31 cellular contexts compared by ENCODE assay signal in the genomic region with DNA sequence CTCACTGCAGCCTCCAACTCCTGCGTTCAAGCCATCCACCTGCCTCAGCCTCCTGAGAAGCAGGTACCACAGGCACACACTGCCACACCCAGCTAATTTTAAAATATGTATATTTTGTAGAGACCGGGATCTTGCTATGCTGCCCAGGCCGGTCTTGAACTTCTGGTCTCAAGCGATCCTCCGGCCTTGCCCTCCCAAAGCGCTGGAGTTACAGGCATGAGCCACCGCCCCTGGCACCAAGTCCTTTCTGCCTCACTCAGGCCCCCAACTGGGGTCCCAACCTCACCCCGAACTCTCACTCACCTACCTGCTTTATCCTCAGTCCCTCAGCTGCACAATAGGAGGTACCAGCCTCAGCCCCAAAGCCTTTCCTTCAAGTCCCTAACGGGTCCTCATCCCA. TPM values are rescaled to one million over a fixed set of nuclear protein-coding genes. Genes with fewer than 3 reads are reported as not detected.
DNase-seq lines count a peak whose midpoint lies in the region; ATAC-seq, FAIRE-seq and TF ChIP-seq lines count a peak whose summit lies in the region.
"Had no signal": no experiment of that assay in that cellular context is flagged by ENCODE, and none has a peak within 500 bp of the region (broad histone marks: within the 10 kb centered on the region; RNA-seq: fewer than 3 reads in every experiment).

No MANE protein-coding gene starts in this region.

- peaks cover 3% of the 10 kb centered on the region for H3K9me1 ChIP-seq in K562 (ENCODE audit: control insufficient read depth, insufficient read depth, low read length)

- CTCF ChIA-PET in K562 (lab: Yijun Ruan, JAX; ENCODE audit: low intra/inter-chr PET ratio): no interaction called here

- TF ChIP-seq CTCF in heart right ventricle (IDR thresholded peaks at IDR 0.05): no peak
- no peak for TF ChIP-seq CTCF in K562 (IDR thresholded peaks at IDR 0.05 in 2 of 3, conservative IDR thresholded peaks at IDR 0.05 in 1 of 3; ENCODE audit: insufficient read depth in 2 of 3, low read depth in 1 of 3, low read length in 3 of 3)
- TF ChIP-seq CTCF in lower lobe of right lung (IDR thresholded peaks at IDR 0.05): no peak
- no peak for TF ChIP-seq CTCF in vagina (IDR thresholded peaks at IDR 0.05)

- TF ChIP-seq POLR2A in K562 (conservative IDR thresholded peaks at IDR 0.05) (no peak), vagina (IDR thresholded peaks at IDR 0.05) (no peak)

- in situ Hi-C loops in K562 (cut with MboI): no loop called here

- H4K20me1 ChIP-seq in K562 (replicated peaks; ENCODE audit: control insufficient read depth, insufficient read depth, low read length): peaks cover 9% of the 10 kb centered on the region

- H3K4me2 ChIP-seq in K562 (ENCODE audit: insufficient read depth, low read length): no peak overlapping the region

- POLR2A ChIA-PET in K562 (lab: Yijun Ruan, JAX): interaction anchor here (0.6 kb wide), 1 partner anchor 95 kb away, joined by 3 read pairs; no protein-coding TSS in a partner anchor

- H3K79me2 ChIP-seq in K562 (ENCODE audit: control insufficient read depth, insufficient read depth, low read length): no peaks in the 10 kb centered on the region

- peaks cover 0 to under 1% (median 0%) of the 10 kb centered on the region in 9 donors for H3K36me3 ChIP-seq in heart right ventricle
- H3K36me3 ChIP-seq in K562 (ENCODE audit: control insufficient read depth, insufficient read depth, low read length): no peaks in the 10 kb centered on the region
- H3K36me3 ChIP-seq in lower lobe of right lung: no peaks in the 10 kb centered on the region
- H3K36me3 ChIP-seq in vagina: no peaks in the 10 kb centered on the region
- H3K36me3 ChIP-seq: neutrophil, SJSA1 had no signal

- H3K27me3 ChIP-seq in heart right ventricle (peaks cover 0 to 80% (median 70%) of the 10 kb centered on the region in 7 donors), K562 (ENCODE audit: control insufficient read depth in 2 of 2, insufficient read depth in 2 of 2, low read length in 2 of 2) (peaks cover 8 to 51% of the 10 kb centered on the region in 2 experiments), lower lobe of right lung (ENCODE audit: low read depth) (peaks cover 61% of the 10 kb centered on the region), vagina (no peaks in the 10 kb centered on the region)

- intact Hi-C loops in heart right ventricle (cut with DNase I) (no loop called here), cardiac septum (cut with DNase I) (no loop called here), K562 (cut with micrococcal nuclease) (no loop called here), lower lobe of right lung (cut with DNase I) (no loop called here), vagina (cut with DNase I) (no loop called here)

- H2AFZ ChIP-seq in K562 (ENCODE audit: low read depth, low read length): no peak overlapping the region

- H3K27ac ChIP-seq in heart right ventricle (peak overlapping the region in 7 of 10 donors; percentile 1 to 87 (median 63)), K562 (ENCODE audit: extremely low read depth, low read depth, low read length) (no peak overlapping the region), lower lobe of right lung (no peak overlapping the region), vagina (peak overlapping the region; percentile 92), caudate nucleus (ENCODE audit: low read depth, low read length) (no peak overlapping the region)
- H3K27ac ChIP-seq: neutrophil, SJSA1 had no signal

- no peak for DNase-seq in heart right ventricle
- DNase-seq in cardiac septum (ENCODE audit: low spot score): no peak
- no peak for DNase-seq in K562 (ENCODE audit: extremely low read depth in 1 of 4, low spot score in 3 of 4)
- DNase-seq in lower lobe of right lung: no peak
- no peak for DNase-seq in vagina (ENCODE audit: extremely low spot score in 2 of 2)
- DNase-seq in caudate nucleus (lab: John Stamatoyannopoulos, UW): no peak
- DNase-seq: activated CD4-positive, alpha-beta T cell treated with anti-CD3 and anti-CD28 coated beads for 36 hours; activated CD8-positive, alpha-beta memory T cell treated with anti-CD3 and anti-CD28 coated beads for 24 hours; activated naive CD4-positive, alpha-beta T cell treated with Interleukin-2 at 50 U/mL for 16 hours; activated T-cell treated with anti-CD3 and anti-CD28 coated beads, Interleukin-2, amount 50 U/mL, for 4 hours; C1 segment of cervical spinal cord; Calu3; islet precursor cell; NCI-H1694 treated with DMSO at 0.1 percent for 48 hours; NCI-H2171; NCI-H524; stimulated activated CD4-positive, alpha-beta T cell treated with anti-CD3 and anti-CD28 coated beads, Interleukin-1b, Interleukin-23, amount 100 ng/mL, for 48 hours had no signal

- FAIRE-seq in K562 (lab: Jason Lieb, UNC): no peak
- FAIRE-seq: GM12878, small intestine had no signal

- peak overlapping the region in 7 of 10 donors; percentile 43 to 64 (median 55) for H3K4me3 ChIP-seq in heart right ventricle
- H3K4me3 ChIP-seq in K562: no peak overlapping the region
- peak overlapping the region; percentile 48 for H3K4me3 ChIP-seq in lower lobe of right lung
- H3K4me3 ChIP-seq in vagina: peak overlapping the region in 1 of 2 donors; percentile 49
- H3K4me3 ChIP-seq: GM12878, SJSA1 had no signal

- 71 to 82% methylated on average over 9 of the region's 9 CpGs for WGBS in heart right ventricle, 2 donors
- 4% methylated on average over 7 of the region's 9 CpGs for WGBS in K562 (ENCODE audit: insufficient coverage, low coverage, missing lambda C conversion rate)

- H3K9me3 ChIP-seq in heart right ventricle (no peaks in the 10 kb centered on the region), K562 (replicated peaks; ENCODE audit: control insufficient read depth, insufficient read depth, low read depth, low read length) (no peaks in the 10 kb centered on the region), lower lobe of right lung (no peaks in the 10 kb centered on the region), vagina (no peaks in the 10 kb centered on the region)
- H3K9me3 ChIP-seq: neutrophil, SJSA1 had no signal

- no TSS peak for BruUV-seq in K562 (replicated peaks; lab: Mats Ljungman, UMichigan)

- TF ChIP-seq RAD21 in K562 (CRISPR knock-in tag; conservative IDR thresholded peaks at IDR 0.05 in 1 of 2, IDR thresholded peaks at IDR 0.05 in 1 of 2): no peak

- TF ChIP-seq EP300 in K562 (IDR thresholded peaks at IDR 0.05; ENCODE audit: low read length): no peak

- no peak overlapping the region for H3K9ac ChIP-seq in K562 (ENCODE audit: insufficient read depth in 1 of 2, low read depth in 2 of 2, low read length in 2 of 2)

- ATAC-seq in heart right ventricle: no peak
- no peak for ATAC-seq in K562
- no peak for ATAC-seq in lower lobe of right lung
- no peak for ATAC-seq in GM18861 (IDR thresholded peaks at IDR 0.05; ENCODE audit: unreplicated experiment)
- ATAC-seq in GM21619 (IDR thresholded peaks at IDR 0.05; ENCODE audit: unreplicated experiment): no peak
- ATAC-seq: activated CD4-positive, alpha-beta T cell treated with anti-CD3 and anti-CD28 coated beads for 36 hours; activated T-cell treated with anti-CD3 and anti-CD28 coated beads, Interleukin-2, amount 50 U/mL, for 4 hours; GM12878 had no signal

- H3K4me1 ChIP-seq in heart right ventricle (peaks cover 0 to 40% (median 16%) of the 10 kb centered on the region in 9 donors), K562 (replicated peaks in 1 of 2; ENCODE audit: control insufficient read depth in 2 of 2, insufficient read depth in 2 of 2, low read length in 2 of 2) (peaks cover 0 to 12% of the 10 kb centered on the region in 2 experiments; a peak in 2 of 5 replicates), lower lobe of right lung (no peaks in the 10 kb centered on the region), vagina (peaks cover 60% of the 10 kb centered on the region)

RNA-seq across cellular contexts. Expression of a gene that starts 0.6 kb away (rescaled TPM):
- total RNA-seq in heart right ventricle (10 to 100 TPM in 4 of 10 donors, 1 to 10 TPM in 6; 3.8 to 27.8 (median 6.1) TPM), cardiac septum (8.9 TPM), K562 (2014; rRNA removed) (not detected in 2 replicates), K562 (2014; rRNA removed; fragmentation: Illumina TruSeq; extraction: Trizol) (not detected in 2 replicates), K562 (2015; rRNA removed; fragmentation: Illumina TruSeq; extraction: Trizol) (not detected in 2 replicates), K562 (2021) (0.02 TPM in 1 of 2 replicates, not detected in the other), lower lobe of right lung (8.9 TPM), vagina (13.3 TPM)
- polyA plus RNA-seq in heart right ventricle (10 to 100 TPM; 18.2 to 35.6 TPM), K562 (2011; rRNA removed) (not detected in 2 replicates), K562 (2014; fragmentation: Illumina TruSeq; extraction: Trizol) (not detected in 2 replicates), K562 (2014; fragmentation: Nextera tagmentation; extraction: Ambion mirVana) (not detected), K562 (2014; rRNA removed) (0.01 TPM in 1 of 2 replicates, not detected in the other)
- not detected in 2 replicates for total RNA-seq in K562 (2011; cell fraction: chromatin; rRNA removed; ENCODE audit: low replicate concordance)
- total RNA-seq in K562 (2011; cell fraction: nucleolus; rRNA removed): not detected in 2 replicates
- total RNA-seq in K562 (2011; cell fraction: nucleoplasm; rRNA removed): not detected in 2 replicates
- not detected in 2 replicates for polyA plus RNA-seq in K562 (2011; cell fraction: cytosol; rRNA removed)
- polyA plus RNA-seq in K562 (2011; cell fraction: nucleus; rRNA removed): 0.01 and 0.07 TPM in 2 replicates
- polyA plus RNA-seq in K562 (2012): not detected in 2 replicates
- polyA minus RNA-seq in K562 (2011; rRNA and poly(A)+ RNA removed): not detected in 2 replicates
- not detected in 2 replicates for polyA minus RNA-seq in K562 (2011; cell fraction: cytosol; rRNA and poly(A)+ RNA removed)
- polyA minus RNA-seq in K562 (2011; cell fraction: nucleus; rRNA and poly(A)+ RNA removed): not detected in 2 replicates
- total RNA-seq: pulmonary artery endothelial cell had no signal

RNA-seq across cellular contexts. Expression of a gene that starts 2.3 kb away (rescaled TPM):
- total RNA-seq in heart right ventricle (not detected), cardiac septum (not detected), K562 (2014; rRNA removed) (not detected in 2 replicates), K562 (2014; rRNA removed; fragmentation: Illumina TruSeq; extraction: Trizol) (not detected in 2 replicates), K562 (2015; rRNA removed; fragmentation: Illumina TruSeq; extraction: Trizol) (not detected in 2 replicates), K562 (2021) (not detected in 2 replicates), lower lobe of right lung (not detected), vagina (not detected)
- polyA plus RNA-seq in heart right ventricle (not detected), K562 (2011; rRNA removed) (not detected in 2 replicates), K562 (2014; fragmentation: Illumina TruSeq; extraction: Trizol) (not detected in 2 replicates), K562 (2014; fragmentation: Nextera tagmentation; extraction: Ambion mirVana) (not detected), K562 (2014; rRNA removed) (not detected in 2 replicates)
- total RNA-seq in K562 (2011; cell fraction: chromatin; rRNA removed; ENCODE audit: low replicate concordance): not detected in 2 replicates
- total RNA-seq in K562 (2011; cell fraction: nucleolus; rRNA removed): not detected in 2 replicates
- not detected in 2 replicates for total RNA-seq in K562 (2011; cell fraction: nucleoplasm; rRNA removed)
- polyA plus RNA-seq in K562 (2011; cell fraction: cytosol; rRNA removed): not detected in 2 replicates
- not detected in 2 replicates for polyA plus RNA-seq in K562 (2011; cell fraction: nucleus; rRNA removed)
- polyA plus RNA-seq in K562 (2012): not detected in 2 replicates
- polyA minus RNA-seq in K562 (2011; rRNA and poly(A)+ RNA removed): not detected in 2 replicates
- not detected in 2 replicates for polyA minus RNA-seq in K562 (2011; cell fraction: cytosol; rRNA and poly(A)+ RNA removed)
- polyA minus RNA-seq in K562 (2011; cell fraction: nucleus; rRNA and poly(A)+ RNA removed): not detected in 2 replicates
- total RNA-seq: activated CD4-positive, alpha-beta T cell treated with anti-CD3 and anti-CD28 coated beads for 36 hours; activated T-cell treated with anti-CD3 and anti-CD28 coated beads, Interleukin-2, amount 50 U/mL, for 4 hours; Calu3; cerebellum; fibroblast of villous mesenchyme; GM12878; H7; LHCN-M2; lung microvascular endothelial cell; pulmonary artery endothelial cell; SJSA1; T-helper 1 cell treated with Interleukin-12 subunit alpha and Interleukin-12 subunit beta and Interleukin-4 antibody, amounts not matched to agents 30 ng/mL and 1 ng/mL, for 36 hours; ureter had no signal
- polyA plus RNA-seq: small intestine had no signal

Comparison
In these comparisons a context has a peak if more than half of its experiments do, and no peak if none do; other contexts are left out.
1. H3K27ac ChIP-seq: peak in heart right ventricle (7 of 10) and vagina (single experiment); none in K562 (single experiment), lower lobe of right lung (single experiment) and caudate nucleus (single experiment).